ENCODE assay signal across 32 cellular contexts in genomic region chr2:236008857-236009256, GRCh38.
"Had no signal": no experiment of that assay in that cellular context is flagged by ENCODE, and none has a peak within 500 bp of the region (broad histone marks: within the 10 kb centered on the region; RNA-seq: fewer than 3 reads in every experiment).

No MANE protein-coding gene starts in this region.

- ATAC-seq: activated naive CD4-positive, alpha-beta T cell treated with anti-CD3 and anti-CD28 coated beads, Interleukin-2, amount 50 U/mL, for 72 hours; activated naive CD8-positive, alpha-beta T cell treated with anti-CD3 and anti-CD28 coated beads, Interleukin-2, amount 50 U/mL, for 24 hours; activated T-cell treated with anti-CD3 and anti-CD28 coated beads, Interleukin-2, amount 50 U/mL, for 4 hours; activated T-cell treated with anti-CD3 and anti-CD28 coated beads, Interleukin-2, amount 50 U/mL, for 72 hours; activated T-helper 17 cell treated with anti-CD3 and anti-CD28 coated beads, Interleukin-2, amount 50 U/mL, for 72 hours; body of pancreas had no signal

- H3K27me3 ChIP-seq: adrenal gland, ascending aorta, body of pancreas, brain microvascular endothelial cell, breast epithelium, cardiac muscle cell had no signal

- H3K27ac ChIP-seq: adrenal gland, ascending aorta, body of pancreas, brain microvascular endothelial cell, breast epithelium, cardiac muscle cell had no signal

- FAIRE-seq: astrocyte, bronchial epithelial cell had no signal

- H3K4me3 ChIP-seq: adrenal gland, ascending aorta, body of pancreas, breast epithelium, cardiac muscle cell had no signal

- H3K4me1 ChIP-seq: adrenal gland, ascending aorta, body of pancreas, breast epithelium had no signal

- H3K36me3 ChIP-seq: adrenal gland, ascending aorta, brain microvascular endothelial cell, breast epithelium, cardiac muscle cell had no signal

- DNase-seq: activated effector memory CD4-positive, alpha-beta T cell treated with anti-CD3 and anti-CD28 coated beads, Interleukin-2, amount 50 U/mL, for 16 hours; activated effector memory CD4-positive, alpha-beta T cell treated with Interleukin-2 at 50 U/mL for 16 hours; activated gamma-delta T cell; activated gamma-delta T cell treated with Interleukin-2 at 50 U/mL for 16 hours; activated naive CD4-positive, alpha-beta T cell; activated naive CD4-positive, alpha-beta T cell treated with anti-CD3 and anti-CD28 coated beads for 36 hours; activated naive CD4-positive, alpha-beta T cell treated with anti-CD3 and anti-CD28 coated beads, Interleukin-2, amount 10 ng/mL, durations not matched to agents 7 days and 5 days; activated naive CD4-positive, alpha-beta T cell treated with anti-CD3 and anti-CD28 coated beads, Interleukin-2, amount 50 U/mL, for 16 hours; activated naive CD4-positive, alpha-beta T cell treated with Interleukin-2 at 50 U/mL for 16 hours; activated naive CD8-positive, alpha-beta T cell treated with anti-CD3 and anti-CD28 coated beads for 36 hours; activated naive CD8-positive, alpha-beta T cell treated with anti-CD3 and anti-CD28 coated beads, Interleukin-2, amount 10 ng/mL, durations not matched to agents 7 days and 5 days; activated naive CD8-positive, alpha-beta T cell treated with anti-CD3 and anti-CD28 coated beads, Interleukin-2, amount 50 U/mL, for 24 hours; activated T-cell treated with anti-CD3 and anti-CD28 coated beads, Interleukin-2, amount 50 U/mL, for 24 hours; activated T-cell treated with anti-CD3 and anti-CD28 coated beads, Interleukin-2, amount 50 U/mL, for 4 hours; activated T-cell treated with anti-CD3 and anti-CD28 coated beads, Interleukin-2, amount 50 U/mL, for 48 hours; activated T-cell treated with anti-CD3 and anti-CD28 coated beads, Interleukin-2, amount 50 U/mL, for 72 hours; adrenal gland; amniotic stem cell; amygdala; aorta; body of pancreas; brain microvascular endothelial cell; caudate nucleus; central memory CD4-positive, alpha-beta T cell; cerebellar nuclear complex had no signal

- H3K9me3 ChIP-seq: adrenal gland, ascending aorta, body of pancreas had no signal
